In genomic region chr3:196284396-196284795, GRCh38 we compare ENCODE assay signal across 15 cellular contexts. TPM values are rescaled to one million over a fixed set of nuclear protein-coding genes. Genes with fewer than 3 reads are reported as not detected.
DNase-seq lines count a peak whose midpoint lies in the region; ATAC-seq and TF ChIP-seq lines count a peak whose summit lies in the region.
"Had no signal": no experiment of that assay in that cellular context is flagged by ENCODE, and none has a peak within 500 bp of the region (broad histone marks: within the 10 kb centered on the region; RNA-seq: fewer than 3 reads in every experiment).

No MANE protein-coding gene starts in this region.

- peaks cover 4% of the 10 kb centered on the region for H3K27me3 Mint-ChIP-seq in glutamatergic neuron (ENCODE audit: unreplicated experiment)
- H3K27me3 Mint-ChIP-seq: activated naive CD4-positive, alpha-beta T cell treated with anti-CD3 and anti-CD28 coated beads, Interleukin-2, amount 10 ng/mL, durations not matched to agents 7 days and 5 days had no signal

- peak overlapping the region in 1 of 3 donors; percentile 33 for H3K9ac ChIP-seq in skeletal muscle tissue (ENCODE audit: low read depth in 1 of 3, low read length in 3 of 3)

- no TSS peak for BruUV-seq in PC-9 (replicated peaks; lab: Mats Ljungman, UMichigan)

- ATAC-seq in left ventricle myocardium superior: no peak

- H3K4me3 Mint-ChIP-seq in glutamatergic neuron (ENCODE audit: unreplicated experiment): peak overlapping the region; percentile 67
- H3K4me3 Mint-ChIP-seq: activated naive CD4-positive, alpha-beta T cell treated with anti-CD3 and anti-CD28 coated beads, Interleukin-2, amount 10 ng/mL, durations not matched to agents 7 days and 5 days had no signal

- H3K4me1 Mint-ChIP-seq in glutamatergic neuron (ENCODE audit: low read depth, unreplicated experiment): peaks cover 21% of the 10 kb centered on the region

- H3K36me3 Mint-ChIP-seq in glutamatergic neuron (ENCODE audit: unreplicated experiment): no peaks in the 10 kb centered on the region

- DNase-seq in cardiac muscle cell (ENCODE audit: low read depth in 1 of 2, low spot score in 1 of 2) (peak in 1 of 2 donors; percentile 11), left ventricle myocardium superior (no peak), PC-9 (no peak), glutamatergic neuron (no peak), NCI-H1092 (lab: John Stamatoyannopoulos, UW) (no peak), NOMO-1 treated with DMSO at 0.1 percent for 48 hours (lab: John Stamatoyannopoulos, UW; ENCODE audit: unreplicated experiment) (no peak), testis (no peak)
- DNase-seq: activated CD4-positive, alpha-beta T cell treated with anti-CD3 and anti-CD28 coated beads, Interleukin-2, amount 50 U/mL, for 1 hour; activated naive CD4-positive, alpha-beta T cell treated with anti-CD3 and anti-CD28 coated beads, Interleukin-2, amount 10 ng/mL, durations not matched to agents 7 days and 5 days; GOT3; kidney glomerular epithelial cell; NCI-H146; T-helper 2 cell had no signal

- intact Hi-C loops in left ventricle myocardium superior (cut with micrococcal nuclease) (no loop called here), PC-9 (cut with micrococcal nuclease; ENCODE audit: unreplicated experiment) (no loop called here), testis (cut with DNase I; ENCODE audit: low total_unique reads) (no loop called here)

- H3K36me3 ChIP-seq in cardiac muscle cell (no peaks in the 10 kb centered on the region), PC-9 (ENCODE audit: low read depth) (no peaks in the 10 kb centered on the region), skeletal muscle tissue (ENCODE audit: control insufficient read depth in 3 of 3, insufficient read depth in 3 of 3, low read length in 3 of 3) (peaks cover 0 to 3% (median 0%) of the 10 kb centered on the region in 3 donors), testis (ENCODE audit: low read depth, missing control alignments) (no peaks in the 10 kb centered on the region)

- H3K9me2 ChIP-seq in PC-9 (ENCODE audit: insufficient read depth): no peaks in the 10 kb centered on the region

- H3K4me1 ChIP-seq in cardiac muscle cell (ENCODE audit: low read depth) (peaks cover 58% of the 10 kb centered on the region), PC-9 (replicated peaks; ENCODE audit: insufficient read depth) (peaks cover 35% of the 10 kb centered on the region), skeletal muscle tissue (ENCODE audit: control insufficient read depth in 3 of 3, insufficient read depth in 3 of 3, low read length in 3 of 3) (peaks cover 43 to 67% (median 53%) of the 10 kb centered on the region in 3 donors), testis (peaks cover 41% of the 10 kb centered on the region)

- peaks cover 40% of the 10 kb centered on the region for H3F3A ChIP-seq in PC-9 (ENCODE audit: insufficient read depth, low read depth)

- H3K4me2 ChIP-seq in PC-9: 0 out of 2 replicates have a peak overlapping the region, but pooled peaks have one; percentile 1

- POLR2A ChIA-PET in PC-9 (lab: Charles Lee; ENCODE audit: unreplicated experiment): no interaction called here

- CTCF ChIA-PET in PC-9 (lab: Charles Lee): no interaction called here

- H3K9me3 Mint-ChIP-seq in glutamatergic neuron (ENCODE audit: unreplicated experiment): peaks cover 8% of the 10 kb centered on the region
- H3K9me3 Mint-ChIP-seq: activated naive CD4-positive, alpha-beta T cell treated with anti-CD3 and anti-CD28 coated beads, Interleukin-2, amount 10 ng/mL, durations not matched to agents 7 days and 5 days had no signal

- H3K27ac ChIP-seq in cardiac muscle cell: peak overlapping the region; percentile 84
- H3K27ac ChIP-seq in PC-9: no peak overlapping the region
- H3K27ac ChIP-seq in skeletal muscle tissue (ENCODE audit: low read depth, low read length): peak overlapping the region; percentile 12
- no peak overlapping the region for H3K27ac ChIP-seq in testis
- H3K27ac ChIP-seq: coronary artery had no signal

- H4K20me1 ChIP-seq in PC-9 (ENCODE audit: insufficient read depth): no peaks in the 10 kb centered on the region

- H3K9me3 ChIP-seq in cardiac muscle cell (ENCODE audit: low read depth) (no peaks in the 10 kb centered on the region), PC-9 (ENCODE audit: insufficient read depth, low read depth) (no peaks in the 10 kb centered on the region), skeletal muscle tissue (ENCODE audit: control insufficient read depth in 3 of 3, low read length in 3 of 3) (no peaks in the 10 kb centered on the region), testis (no peaks in the 10 kb centered on the region)

- no peak overlapping the region for H3K4me3 ChIP-seq in cardiac muscle cell
- no peak overlapping the region for H3K4me3 ChIP-seq in PC-9
- H3K4me3 ChIP-seq in skeletal muscle tissue (ENCODE audit: low read length in 3 of 3): no peak overlapping the region
- no peak overlapping the region for H3K4me3 ChIP-seq in testis
- H3K4me3 ChIP-seq: coronary artery had no signal

- WGBS in testis, 2 donors: 42 to 54% methylated on average over 3 of the region's 3 CpGs

- TF ChIP-seq POLR2A in testis (IDR thresholded peaks at IDR 0.05): no peak

- peaks cover 82% of the 10 kb centered on the region for H3K79me2 ChIP-seq in PC-9 (ENCODE audit: low read depth)

- H3K27me3 ChIP-seq in cardiac muscle cell (no peaks in the 10 kb centered on the region), PC-9 (ENCODE audit: insufficient read depth, low read depth) (no peaks in the 10 kb centered on the region), skeletal muscle tissue (ENCODE audit: control insufficient read depth in 3 of 3, insufficient read depth in 3 of 3, low read length in 3 of 3) (no peaks in the 10 kb centered on the region), testis (no peaks in the 10 kb centered on the region)

- TF ChIP-seq CTCF in cardiac muscle cell (IDR thresholded peaks at IDR 0.05; ENCODE audit: low read depth, low read length) (no peak), PC-9 (conservative IDR thresholded peaks at IDR 0.05) (no peak), glutamatergic neuron (IDR thresholded peaks at IDR 0.05; ENCODE audit: partially characterized antibody, unreplicated experiment) (no peak), testis (IDR thresholded peaks at IDR 0.05) (no peak)

- H3K27ac Mint-ChIP-seq in glutamatergic neuron (ENCODE audit: unreplicated experiment): no peak overlapping the region
- H3K27ac Mint-ChIP-seq: activated naive CD4-positive, alpha-beta T cell treated with anti-CD3 and anti-CD28 coated beads, Interleukin-2, amount 10 ng/mL, durations not matched to agents 7 days and 5 days had no signal

- no peak overlapping the region for H2AFZ ChIP-seq in PC-9

RNA-seq across cellular contexts. Expression of gene PCYT1A, which starts 3.1 kb away (rescaled TPM):
- total RNA-seq in cardiac muscle cell (55.2 and 66.5 TPM in 2 replicates), left ventricle myocardium superior (99.0 TPM), PC-9 (2021) (74.4 and 91.2 TPM in 2 replicates), glutamatergic neuron (ENCODE audit: unreplicated experiment) (37.0 TPM), skeletal muscle tissue (35.0 TPM), testis (10 to 100 TPM; 51.3 to 69.3 TPM)
- polyA plus RNA-seq in cardiac muscle cell (23.6 and 30.6 TPM in 2 replicates), testis (ENCODE audit: insufficient read depth, low read depth, low replicate concordance) (66.0 TPM)

RNA-seq across cellular contexts. Expression of gene DYNLT2B, which starts 33.6 kb away (rescaled TPM):
- total RNA-seq in cardiac muscle cell (24.6 and 38.7 TPM in 2 replicates), left ventricle myocardium superior (1.9 TPM), PC-9 (2021) (5.1 and 5.3 TPM in 2 replicates), glutamatergic neuron (ENCODE audit: unreplicated experiment) (14.8 TPM), skeletal muscle tissue (4.2 TPM), testis (10 to 100 TPM; 19.4 to 29.1 TPM)
- polyA plus RNA-seq in cardiac muscle cell (81.7 and 86.5 TPM in 2 replicates), testis (ENCODE audit: insufficient read depth, low read depth, low replicate concordance) (59.7 TPM)

RNA-seq across cellular contexts. Expression of gene TM4SF19, which starts 53.8 kb away (rescaled TPM):
- total RNA-seq in cardiac muscle cell (not detected in 2 replicates), left ventricle myocardium superior (not detected), PC-9 (2021) (50.1 and 74.8 TPM in 2 replicates), glutamatergic neuron (ENCODE audit: unreplicated experiment) (not detected), skeletal muscle tissue (not detected), testis (1 to 10 TPM; 4.8 to 6.8 TPM)
- polyA plus RNA-seq in cardiac muscle cell (not detected in 2 replicates), testis (ENCODE audit: insufficient read depth, low read depth, low replicate concordance) (8.4 TPM)

Comparison
In these comparisons a context has a peak if more than half of its experiments do, and no peak if none do; other contexts are left out.
1. H3K27ac ChIP-seq: peak in cardiac muscle cell (single experiment) and skeletal muscle tissue (single experiment); none in PC-9 (single experiment) and testis (0 of 2).